Comparison of ENCODE assay signal across 9 cellular contexts in genomic region chr12:20549115-20549719, GRCh38.
DNase-seq lines count a peak whose midpoint lies in the region; ATAC-seq and TF ChIP-seq lines count a peak whose summit lies in the region.
"Had no signal": no experiment of that assay in that cellular context is flagged by ENCODE, and none has a peak within 500 bp of the region (broad histone marks: within the 10 kb centered on the region; RNA-seq: fewer than 3 reads in every experiment).

No MANE protein-coding gene starts in this region.

- H3K9me3 Mint-ChIP-seq in chondrocyte (ENCODE audit: low read depth): no peaks in the 10 kb centered on the region
- H3K9me3 Mint-ChIP-seq: activated naive CD8-positive, alpha-beta T cell treated with anti-CD3 and anti-CD28 coated beads, Interleukin-2, amount 10 ng/mL, durations not matched to agents 7 days and 5 days had no signal

- no peak overlapping the region for H3K4me3 Mint-ChIP-seq in chondrocyte (ENCODE audit: unreplicated experiment)
- H3K4me3 Mint-ChIP-seq: activated naive CD8-positive, alpha-beta T cell treated with anti-CD3 and anti-CD28 coated beads, Interleukin-2, amount 10 ng/mL, durations not matched to agents 7 days and 5 days had no signal

- peak; percentile 61 for DNase-seq in BE2C
- DNase-seq in HuH-7 (ENCODE audit: low spot score): peak; percentile 62
- DNase-seq in chondrocyte (ENCODE audit: low spot score): no peak
- DNase-seq in lower lobe of right lung: no peak
- no peak for DNase-seq in activated CD4-positive, alpha-beta T cell treated with anti-CD3 and anti-CD28 coated beads, Interleukin-2, amount 50 U/mL, for 1 hour
- no peak for DNase-seq in NCI-H1436 treated with DMSO at 0.1 percent for 48 hours (lab: John Stamatoyannopoulos, UW)
- DNase-seq in stimulated activated naive CD4-positive, alpha-beta T cell treated with Interleukin-2 at 50 U/mL for 16 hours (lab: John Stamatoyannopoulos, UW): no peak
- DNase-seq: activated naive CD8-positive, alpha-beta T cell treated with anti-CD3 and anti-CD28 coated beads, Interleukin-2, amount 10 ng/mL, durations not matched to agents 7 days and 5 days had no signal

- no peak overlapping the region for H3K4me3 ChIP-seq in BE2C (ENCODE audit: low read depth, low read length)
- no peak overlapping the region for H3K4me3 ChIP-seq in lower lobe of right lung

- H3K27me3 ChIP-seq in BE2C: no peaks in the 10 kb centered on the region
- no peaks in the 10 kb centered on the region for H3K27me3 ChIP-seq in lower lobe of right lung (ENCODE audit: low read depth)

- H3K27ac Mint-ChIP-seq in chondrocyte (ENCODE audit: unreplicated experiment): peak overlapping the region; percentile 78
- H3K27ac Mint-ChIP-seq: activated naive CD8-positive, alpha-beta T cell treated with anti-CD3 and anti-CD28 coated beads, Interleukin-2, amount 10 ng/mL, durations not matched to agents 7 days and 5 days had no signal

- TF ChIP-seq CTCF in BE2C (IDR thresholded peaks at IDR 0.05; ENCODE audit: low read depth, low read length) (peak; percentile 89), chondrocyte (IDR thresholded peaks at IDR 0.05) (peak; percentile 89), lower lobe of right lung (IDR thresholded peaks at IDR 0.05) (peak; percentile 42)

- intact Hi-C loops in lower lobe of right lung (cut with DNase I): no loop called here

- H3K27ac ChIP-seq in lower lobe of right lung: no peak overlapping the region

- H3K4me1 Mint-ChIP-seq in chondrocyte (ENCODE audit: low read depth): peaks cover 33% of the 10 kb centered on the region
- H3K4me1 Mint-ChIP-seq: activated naive CD8-positive, alpha-beta T cell treated with anti-CD3 and anti-CD28 coated beads, Interleukin-2, amount 10 ng/mL, durations not matched to agents 7 days and 5 days had no signal

- peaks cover 1% of the 10 kb centered on the region for H3K36me3 Mint-ChIP-seq in chondrocyte (ENCODE audit: low read depth)
- H3K36me3 Mint-ChIP-seq: activated naive CD8-positive, alpha-beta T cell treated with anti-CD3 and anti-CD28 coated beads, Interleukin-2, amount 10 ng/mL, durations not matched to agents 7 days and 5 days had no signal

- ATAC-seq in lower lobe of right lung (no peak), GM18517 (IDR thresholded peaks at IDR 0.05; ENCODE audit: unreplicated experiment) (no peak)

- H3K36me3 ChIP-seq in BE2C: no peaks in the 10 kb centered on the region
- H3K36me3 ChIP-seq in lower lobe of right lung: no peaks in the 10 kb centered on the region

- H3K9me3 ChIP-seq in BE2C (no peaks in the 10 kb centered on the region), lower lobe of right lung (no peaks in the 10 kb centered on the region)

- H3K4me1 ChIP-seq in BE2C: peaks cover 6% of the 10 kb centered on the region
- no peaks in the 10 kb centered on the region for H3K4me1 ChIP-seq in lower lobe of right lung

- H3K27me3 Mint-ChIP-seq in chondrocyte (ENCODE audit: low read depth): no peaks in the 10 kb centered on the region
- H3K27me3 Mint-ChIP-seq: activated naive CD8-positive, alpha-beta T cell treated with anti-CD3 and anti-CD28 coated beads, Interleukin-2, amount 10 ng/mL, durations not matched to agents 7 days and 5 days had no signal

Comparison
In these comparisons a context has a peak if more than half of its experiments do, and no peak if none do; other contexts are left out.
1. DNase-seq: peak in BE2C (single experiment) and HuH-7 (single experiment); none in chondrocyte (single experiment), lower lobe of right lung (single experiment), activated CD4-positive, alpha-beta T cell treated with anti-CD3 and anti-CD28 coated beads, Interleukin-2, amount 50 U/mL, for 1 hour (single experiment), NCI-H1436 treated with DMSO at 0.1 percent for 48 hours (single experiment) and stimulated activated naive CD4-positive, alpha-beta T cell treated with Interleukin-2 at 50 U/mL for 16 hours (single experiment).
2. Peak in every context shown above with its lines, with median percentiles within 50 percentile points of each other: CTCF ChIP-seq.